In genomic region chr2:238431431-238431830, GRCh38 we compare ENCODE assay signal across 23 cellular contexts. TPM values are rescaled to one million over a fixed set of nuclear protein-coding genes. Genes with fewer than 3 reads are reported as not detected.
DNase-seq lines count a peak whose midpoint lies in the region; ATAC-seq and TF ChIP-seq lines count a peak whose summit lies in the region.
"Had no signal": no experiment of that assay in that cellular context is flagged by ENCODE, and none has a peak within 500 bp of the region (broad histone marks: within the 10 kb centered on the region; RNA-seq: fewer than 3 reads in every experiment).

No MANE protein-coding gene starts in this region.

- peak overlapping the region in 2 of 3 donors; percentile 37 to 54 for H3K27ac Mint-ChIP-seq in CD4-positive, CD25-positive, alpha-beta regulatory T cell
- H3K27ac Mint-ChIP-seq in endothelial cell (ENCODE audit: unreplicated experiment) = no peak overlapping the region
- H3K27ac Mint-ChIP-seq in nephron = peak overlapping the region in 2 of 3 experiments; percentile 30 to 67
- H3K27ac Mint-ChIP-seq in nephron progenitor cell = no peak overlapping the region
- no peak overlapping the region for H3K27ac Mint-ChIP-seq in mesothelial cell of epicardium
- H3K27ac Mint-ChIP-seq: activated T-helper 17 cell treated with anti-CD3 and anti-CD28 coated beads, Interleukin-2, amount 50 U/mL, for 72 hours; stimulated activated memory B cell treated with anti-CD40 and anti-IgM and Interleukin-4, amounts not matched to agents 10 μg/mL and 1 μg/mL and 100 μg/mL, for 72 hours had no signal

- H3K27ac ChIP-seq in CD4-positive, CD25-positive, alpha-beta regulatory T cell (ENCODE audit: insufficient read depth, low read length, poor library complexity, severe bottlenecking) = no peak overlapping the region
- peak overlapping the region; percentile 100 for H3K27ac ChIP-seq in GM23248
- H3K27ac ChIP-seq: body of pancreas, C4-2B, uterus had no signal

- peaks cover 81% of the 10 kb centered on the region for H3K79me2 ChIP-seq in GM23248 (ENCODE audit: insufficient read depth)

- peaks cover 45% of the 10 kb centered on the region for H3K36me3 ChIP-seq in CD4-positive, CD25-positive, alpha-beta regulatory T cell (ENCODE audit: control insufficient read depth, insufficient read depth, low read length)
- H3K36me3 ChIP-seq in GM23248 (ENCODE audit: low read depth) = peaks cover 26% of the 10 kb centered on the region
- H3K36me3 ChIP-seq: uterus had no signal

- no peak for DNase-seq in CD4-positive, CD25-positive, alpha-beta regulatory T cell
- DNase-seq in GM23248 = no peak
- DNase-seq in endothelial cell (ENCODE audit: low spot score) = no peak
- no peak for DNase-seq in nephron progenitor cell
- DNase-seq in stimulated activated CD4-positive, alpha-beta T cell treated with anti-CD3 and anti-CD28 coated beads, Interleukin-1b, Interleukin-23, amount 100 ng/mL, for 48 hours = no peak
- DNase-seq in mesothelial cell of epicardium (ENCODE audit: low spot score in 2 of 2, unreplicated experiment in 2 of 2) = no peak
- DNase-seq: activated CD4-positive, alpha-beta T cell treated with anti-CD3 and anti-CD28 coated beads for 4 hours; body of pancreas; DMS53; effector CD8-positive, alpha-beta T cell; kidney; NCI-H1092; NCI-H1930; NCI-H526 treated with DMSO at 0.1 percent for 48 hours; occipital lobe; retina; stimulated activated CD4-positive, alpha-beta T cell treated with anti-CD3 and anti-CD28 coated beads, Interleukin-2, amount 100 ng/mL, for 48 hours; uterus had no signal

- ATAC-seq in CD4-positive, CD25-positive, alpha-beta regulatory T cell (ENCODE audit: low read depth in 2 of 2) = no peak
- ATAC-seq: activated T-helper 17 cell treated with anti-CD3 and anti-CD28 coated beads, Interleukin-2, amount 50 U/mL, for 72 hours; body of pancreas; esophagus mucosa; stimulated activated memory B cell treated with anti-CD40 and anti-IgM and Interleukin-4, amounts not matched to agents 10 μg/mL and 1 μg/mL and 100 μg/mL, for 72 hours had no signal

- WGBS in GM23248 (ENCODE audit: low coverage in 1 of 2, low lambda C conversion rate in 2 of 2, missing lambda C conversion rate in 2 of 2), 2 experiments = 3 to 4% methylated on average over 1 of the region's 1 CpG

- peak overlapping the region; percentile 21 for H3K4me2 ChIP-seq in GM23248 (ENCODE audit: unreplicated experiment)

- peak overlapping the region; percentile 22 for H3K9ac ChIP-seq in GM23248

- H3K4me3 Mint-ChIP-seq in CD4-positive, CD25-positive, alpha-beta regulatory T cell = peak overlapping the region in 3 of 4 donors; percentile 10 to 84 (median 31)
- H3K4me3 Mint-ChIP-seq in endothelial cell (ENCODE audit: unreplicated experiment) (peak overlapping the region; percentile 25), nephron (peak overlapping the region; percentile 32 to 67 (median 67)), nephron progenitor cell (no peak overlapping the region), mesothelial cell of epicardium (no peak overlapping the region)
- H3K4me3 Mint-ChIP-seq: activated T-helper 17 cell treated with anti-CD3 and anti-CD28 coated beads, Interleukin-2, amount 50 U/mL, for 72 hours; stimulated activated memory B cell treated with anti-CD40 and anti-IgM and Interleukin-4, amounts not matched to agents 10 μg/mL and 1 μg/mL and 100 μg/mL, for 72 hours had no signal

- no peaks in the 10 kb centered on the region for H4K20me1 ChIP-seq in GM23248 (ENCODE audit: insufficient read depth)

- peaks cover 76% of the 10 kb centered on the region for H3F3A ChIP-seq in GM23248 (ENCODE audit: insufficient read depth)

- no peaks in the 10 kb centered on the region for H3K9me3 ChIP-seq in CD4-positive, CD25-positive, alpha-beta regulatory T cell (ENCODE audit: control insufficient read depth in 2 of 2, low read length in 2 of 2)
- no peaks in the 10 kb centered on the region for H3K9me3 ChIP-seq in GM23248 (ENCODE audit: low read depth)
- H3K9me3 ChIP-seq: body of pancreas had no signal

- no peak overlapping the region for H3K4me3 ChIP-seq in CD4-positive, CD25-positive, alpha-beta regulatory T cell (ENCODE audit: low read depth, low read length)
- H3K4me3 ChIP-seq in GM23248 = 0 out of 2 replicates have a peak overlapping the region, but pooled peaks have one; percentile 0
- H3K4me3 ChIP-seq: body of pancreas, uterus had no signal

- TF ChIP-seq CTCF in endothelial cell (IDR thresholded peaks at IDR 0.05; ENCODE audit: unreplicated experiment) (no peak), nephron (IDR thresholded peaks at IDR 0.05; ENCODE audit: unreplicated experiment in 3 of 3) (no peak), nephron progenitor cell (IDR thresholded peaks at IDR 0.05) (no peak), mesothelial cell of epicardium (IDR thresholded peaks at IDR 0.05; ENCODE audit: unreplicated experiment) (no peak)

- no peaks in the 10 kb centered on the region for H3K9me2 ChIP-seq in GM23248 (ENCODE audit: insufficient read depth)

- peaks cover 0 to 3% (median 0%) of the 10 kb centered on the region in 7 donors for H3K9me3 Mint-ChIP-seq in CD4-positive, CD25-positive, alpha-beta regulatory T cell
- peaks cover 5% of the 10 kb centered on the region for H3K9me3 Mint-ChIP-seq in endothelial cell (ENCODE audit: unreplicated experiment)
- peaks cover 15% of the 10 kb centered on the region for H3K9me3 Mint-ChIP-seq in nephron
- H3K9me3 Mint-ChIP-seq in nephron progenitor cell = peaks cover 38% of the 10 kb centered on the region
- peaks cover 9% of the 10 kb centered on the region for H3K9me3 Mint-ChIP-seq in mesothelial cell of epicardium
- H3K9me3 Mint-ChIP-seq: activated T-helper 17 cell treated with anti-CD3 and anti-CD28 coated beads, Interleukin-2, amount 50 U/mL, for 72 hours; stimulated activated memory B cell treated with anti-CD40 and anti-IgM and Interleukin-4, amounts not matched to agents 10 μg/mL and 1 μg/mL and 100 μg/mL, for 72 hours had no signal

- no peaks in the 10 kb centered on the region for H3K27me3 Mint-ChIP-seq in CD4-positive, CD25-positive, alpha-beta regulatory T cell
- H3K27me3 Mint-ChIP-seq in endothelial cell (ENCODE audit: unreplicated experiment) (peaks cover 14% of the 10 kb centered on the region), nephron (ENCODE audit: low read depth) (no peaks in the 10 kb centered on the region), nephron progenitor cell (ENCODE audit: low read depth, poor library complexity) (no peaks in the 10 kb centered on the region), mesothelial cell of epicardium (ENCODE audit: low read depth) (no peaks in the 10 kb centered on the region)
- H3K27me3 Mint-ChIP-seq: activated T-helper 17 cell treated with anti-CD3 and anti-CD28 coated beads, Interleukin-2, amount 50 U/mL, for 72 hours; stimulated activated memory B cell treated with anti-CD40 and anti-IgM and Interleukin-4, amounts not matched to agents 10 μg/mL and 1 μg/mL and 100 μg/mL, for 72 hours had no signal

- H2AFZ ChIP-seq in GM23248 = no peak overlapping the region

- H3K36me3 Mint-ChIP-seq in CD4-positive, CD25-positive, alpha-beta regulatory T cell = peaks cover 44% of the 10 kb centered on the region
- H3K36me3 Mint-ChIP-seq in endothelial cell (ENCODE audit: low read depth, unreplicated experiment) (peaks cover 30% of the 10 kb centered on the region), nephron (ENCODE audit: low read depth) (peaks cover 72% of the 10 kb centered on the region), nephron progenitor cell (ENCODE audit: low read depth) (peaks cover 81% of the 10 kb centered on the region), mesothelial cell of epicardium (peaks cover 41% of the 10 kb centered on the region)

- H3K4me1 Mint-ChIP-seq in CD4-positive, CD25-positive, alpha-beta regulatory T cell = peaks cover 28 to 73% (median 49%) of the 10 kb centered on the region in 4 donors
- H3K4me1 Mint-ChIP-seq in endothelial cell (ENCODE audit: unreplicated experiment) = peaks cover 8% of the 10 kb centered on the region
- peaks cover 25% of the 10 kb centered on the region for H3K4me1 Mint-ChIP-seq in nephron
- peaks cover 15% of the 10 kb centered on the region for H3K4me1 Mint-ChIP-seq in nephron progenitor cell
- peaks cover 14% of the 10 kb centered on the region for H3K4me1 Mint-ChIP-seq in mesothelial cell of epicardium

- no peaks in the 10 kb centered on the region for H3K27me3 ChIP-seq in CD4-positive, CD25-positive, alpha-beta regulatory T cell (ENCODE audit: control insufficient read depth, insufficient read depth, low read length)
- H3K27me3 ChIP-seq in GM23248 (replicated peaks; ENCODE audit: insufficient read depth) = no peaks in the 10 kb centered on the region
- H3K27me3 ChIP-seq: body of pancreas, uterus had no signal

- in situ Hi-C loops in GM23248 (cut with MboI) = no loop called here

- H3K4me1 ChIP-seq in CD4-positive, CD25-positive, alpha-beta regulatory T cell (ENCODE audit: control insufficient read depth, insufficient read depth, low read length, poor library complexity, severe bottlenecking) = peaks cover 22% of the 10 kb centered on the region
- H3K4me1 ChIP-seq in GM23248 (ENCODE audit: insufficient read depth) = peaks cover 70% of the 10 kb centered on the region
- H3K4me1 ChIP-seq: uterus had no signal

RNA-seq across cellular contexts. Expression of gene ASB1, which starts 4.7 kb away (rescaled TPM):
- 23.0 TPM for total RNA-seq in CD4-positive, CD25-positive, alpha-beta regulatory T cell
- 10 to 100 TPM; 17.6 to 22.0 (median 20.3) TPM for polyA plus RNA-seq in CD4-positive, CD25-positive, alpha-beta regulatory T cell
- 35.5 and 38.4 TPM in 2 replicates for total RNA-seq in GM23248 (2014; rRNA removed; shearing (Covaris generic))
- 31.5 and 35.3 TPM in 2 replicates for polyA plus RNA-seq in GM23248 (2016; fragmentation: Nextera tagmentation; extraction: Ambion mirVana)
- total RNA-seq in endothelial cell (ENCODE audit: unreplicated experiment) = 8.5 TPM
- 33.2 to 39.2 TPM (median 38.9 TPM) in 3 replicates for total RNA-seq in mesothelial cell of epicardium

Comparison
In these comparisons a context has a peak if more than half of its experiments do, and no peak if none do; other contexts are left out.
1. H3K27ac Mint-ChIP-seq: peak in CD4-positive, CD25-positive, alpha-beta regulatory T cell (2 of 3) and nephron (2 of 3); none in endothelial cell (single experiment), nephron progenitor cell (single experiment) and mesothelial cell of epicardium (single experiment).
2. H3K4me3 Mint-ChIP-seq: peak in CD4-positive, CD25-positive, alpha-beta regulatory T cell (3 of 4), endothelial cell (single experiment) and nephron (3 of 3); none in nephron progenitor cell (single experiment) and mesothelial cell of epicardium (single experiment).